10 cellular contexts compared by ENCODE assay signal in genomic region chr6:70797625-70798024, GRCh38.
A peak's percentile ranks its signal among the peaks of the same experiment; 100 is the strongest.
DNase-seq lines count a peak whose midpoint lies in the region; ATAC-seq and TF ChIP-seq lines count a peak whose summit lies in the region.
"Had no signal": no experiment of that assay in that cellular context is flagged by ENCODE, and none has a peak within 500 bp of the region (broad histone marks: within the 10 kb centered on the region; RNA-seq: fewer than 3 reads in every experiment).

No MANE protein-coding gene starts in this region.

- peak; percentile 98 for ATAC-seq in GM19351 (IDR thresholded peaks at IDR 0.05; ENCODE audit: unreplicated experiment)
- peak; percentile 96 for ATAC-seq in HG02642 (IDR thresholded peaks at IDR 0.05; ENCODE audit: poor library complexity, unreplicated experiment)
- peak; percentile 96 for ATAC-seq in HG03378 (IDR thresholded peaks at IDR 0.05; ENCODE audit: unreplicated experiment)
- no peak for ATAC-seq in natural killer cell
- no peak for ATAC-seq in omental fat pad (ENCODE audit: low FRiP score)

- no peaks in the 10 kb centered on the region for H3K36me3 Mint-ChIP-seq in natural killer cell

- peaks cover 2% of the 10 kb centered on the region in 2 donors for H3K9me3 Mint-ChIP-seq in natural killer cell

- no peak overlapping the region for H3K4me3 Mint-ChIP-seq in natural killer cell
- H3K4me3 Mint-ChIP-seq: type B pancreatic cell had no signal

- intact Hi-C loops in natural killer cell (cut with micrococcal nuclease) = no loop called here

- in situ Hi-C loops in GM13976 (cut with MboI; ENCODE audit: low sequenced_read_pairs, unreplicated experiment) = no loop called here

- peaks cover 17 to 25% of the 10 kb centered on the region in 2 donors for H3K4me1 Mint-ChIP-seq in natural killer cell

- peak; percentile 29 for DNase-seq in GM13976 (ENCODE audit: low spot score)
- DNase-seq in NCI-H2029 (lab: John Stamatoyannopoulos, UW) = no peak
- DNase-seq in natural killer cell = no peak
- no peak for DNase-seq in omental fat pad (ENCODE audit: low spot score)
- no peak for DNase-seq in HPDE6-E6E7 (ENCODE audit: extremely low spot score)
- DNase-seq: effector memory CD4-positive, alpha-beta T cell had no signal

- no peaks in the 10 kb centered on the region for H3K27me3 Mint-ChIP-seq in natural killer cell (ENCODE audit: low read depth in 2 of 2)
- H3K27me3 Mint-ChIP-seq: type B pancreatic cell had no signal

- H3K27ac Mint-ChIP-seq in natural killer cell = peak overlapping the region in 1 of 2 donors; percentile 10
- H3K27ac Mint-ChIP-seq: type B pancreatic cell had no signal

- TF ChIP-seq CTCF in GM13976 (IDR thresholded peaks at IDR 0.05; ENCODE audit: borderline replicate concordance, control extremely low read depth, extremely low read depth, insufficient read depth, missing control alignments) (no peak), natural killer cell (IDR thresholded peaks at IDR 0.05) (no peak), omental fat pad (IDR thresholded peaks at IDR 0.05) (no peak)

Comparison
In these comparisons a context has a peak if more than half of its experiments do, and no peak if none do; other contexts are left out.
1. ATAC-seq: peak in GM19351 (single experiment), HG02642 (single experiment) and HG03378 (single experiment); none in natural killer cell (0 of 3) and omental fat pad (single experiment).